22 cellular contexts compared by ENCODE assay signal in the genomic region with DNA sequence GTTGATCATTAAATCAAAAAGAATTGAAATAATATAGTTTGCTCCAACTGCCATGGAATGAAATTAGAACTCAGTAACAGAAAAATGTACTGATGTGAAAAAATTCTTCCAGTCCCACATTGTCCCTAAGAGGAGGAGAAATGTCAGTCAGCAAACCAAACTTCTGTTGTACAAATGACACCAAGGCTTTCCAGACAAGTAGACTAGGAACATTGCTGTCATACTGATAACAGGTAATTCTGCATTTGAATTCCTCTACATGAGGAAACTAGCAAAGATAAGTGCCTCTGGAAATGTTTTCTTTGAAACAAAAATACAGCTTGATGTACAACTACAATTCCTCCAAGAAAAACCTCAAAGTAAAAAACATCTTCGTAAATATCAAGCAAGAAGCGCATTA.
DNase-seq lines count a peak whose midpoint lies in the region; ATAC-seq, FAIRE-seq and TF ChIP-seq lines count a peak whose summit lies in the region.
"Had no signal": no experiment of that assay in that cellular context is flagged by ENCODE, and none has a peak within 500 bp of the region (broad histone marks: within the 10 kb centered on the region; RNA-seq: fewer than 3 reads in every experiment).

No MANE protein-coding gene starts in this region.

- H2AFZ ChIP-seq in K562 (ENCODE audit: low read depth, low read length): no peak overlapping the region
- H2AFZ ChIP-seq in trophoblast cell (ENCODE audit: insufficient read depth, low read length, poor library complexity): no peak overlapping the region

- ATAC-seq in CD8-positive, alpha-beta T cell: no peak
- ATAC-seq in K562: peak; percentile 70
- no peak for ATAC-seq in HG02884 (IDR thresholded peaks at IDR 0.05; ENCODE audit: unreplicated experiment)
- ATAC-seq: SK-N-SH treated with all-trans-retinoic acid at 6 μM for 48 hours had no signal

- H3K79me1 ChIP-seq in trophoblast cell (ENCODE audit: low read length): no peaks in the 10 kb centered on the region

- no peak overlapping the region for H2BK12ac ChIP-seq in trophoblast cell (ENCODE audit: low read length)

- no peaks in the 10 kb centered on the region for H3K27me3 Mint-ChIP-seq in activated naive CD4-positive, alpha-beta T cell treated with anti-CD3 and anti-CD28 coated beads, Interleukin-2, amount 50 U/mL, for 24 hours
- no peaks in the 10 kb centered on the region for H3K27me3 Mint-ChIP-seq in CD8-positive, alpha-beta T cell (ENCODE audit: low read depth)

- no peak for TF ChIP-seq RAD21 in K562 (CRISPR knock-in tag; conservative IDR thresholded peaks at IDR 0.05 in 1 of 2, IDR thresholded peaks at IDR 0.05 in 1 of 2)

- no peaks in the 10 kb centered on the region for H3K9me1 ChIP-seq in K562 (ENCODE audit: control insufficient read depth, insufficient read depth, low read length)

- no peak overlapping the region for H3K27ac ChIP-seq in CD8-positive, alpha-beta T cell (ENCODE audit: low read depth, low read length)
- H3K27ac ChIP-seq in K562 (ENCODE audit: extremely low read depth, low read depth, low read length) (peak overlapping the region; percentile 34; the same call in 1 of the 3 replicates), trophoblast cell (ENCODE audit: low read depth, low read length) (no peak overlapping the region)
- H3K27ac ChIP-seq: 22Rv1, SJCRH30 had no signal

- TF ChIP-seq CTCF in CD8-positive, alpha-beta T cell (IDR thresholded peaks at IDR 0.05): no peak
- TF ChIP-seq CTCF in K562 (IDR thresholded peaks at IDR 0.05 in 2 of 3, conservative IDR thresholded peaks at IDR 0.05 in 1 of 3; ENCODE audit: insufficient read depth in 2 of 3, low read depth in 1 of 3, low read length in 3 of 3): no peak

- TF ChIP-seq POLR2A in K562 (conservative IDR thresholded peaks at IDR 0.05): no peak

- no peaks in the 10 kb centered on the region for H4K20me1 ChIP-seq in K562 (replicated peaks; ENCODE audit: control insufficient read depth, insufficient read depth, low read length)

- CTCF ChIA-PET in CD8-positive, alpha-beta T cell (lab: Charles Lee): no interaction called here
- CTCF ChIA-PET in K562 (lab: Yijun Ruan, JAX; ENCODE audit: low intra/inter-chr PET ratio): no interaction called here

- H3K4me1 ChIP-seq in CD8-positive, alpha-beta T cell (ENCODE audit: insufficient read depth, low read length): no peaks in the 10 kb centered on the region
- H3K4me1 ChIP-seq in K562 (replicated peaks in 1 of 2; ENCODE audit: control insufficient read depth in 2 of 2, insufficient read depth in 2 of 2, low read length in 2 of 2) (peaks cover 3 to 11% of the 10 kb centered on the region in 2 experiments; a peak in 4 of 5 replicates), trophoblast cell (ENCODE audit: control insufficient read depth in 1 of 2, insufficient read depth in 2 of 2, low read length in 2 of 2) (no peaks in the 10 kb centered on the region)
- H3K4me1 ChIP-seq: SJCRH30 had no signal

- H3K23ac ChIP-seq in trophoblast cell (ENCODE audit: low read length): no peak overlapping the region

- TF ChIP-seq EP300 in K562 (IDR thresholded peaks at IDR 0.05; ENCODE audit: low read length): no peak

- no peak overlapping the region for H4K91ac ChIP-seq in trophoblast cell (ENCODE audit: low read depth, low read length)

- no peak overlapping the region for H3K14ac ChIP-seq in trophoblast cell (ENCODE audit: low read length)

- H3K4me3 Mint-ChIP-seq in activated naive CD4-positive, alpha-beta T cell treated with anti-CD3 and anti-CD28 coated beads, Interleukin-2, amount 50 U/mL, for 24 hours: no peak overlapping the region
- no peak overlapping the region for H3K4me3 Mint-ChIP-seq in CD8-positive, alpha-beta T cell
- H3K4me3 Mint-ChIP-seq: CD14-positive monocyte had no signal

- no peak overlapping the region for H4K8ac ChIP-seq in trophoblast cell (ENCODE audit: low read depth, low read length)

- no peaks in the 10 kb centered on the region for H3K9me3 ChIP-seq in CD8-positive, alpha-beta T cell (ENCODE audit: low read length)
- no peaks in the 10 kb centered on the region; the same call in 1 of the 2 replicates for H3K9me3 ChIP-seq in K562 (replicated peaks; ENCODE audit: control insufficient read depth, insufficient read depth, low read depth, low read length)
- no peaks in the 10 kb centered on the region for H3K9me3 ChIP-seq in trophoblast cell (ENCODE audit: insufficient read depth, low read depth, low read length)
- H3K9me3 ChIP-seq: BE2C, SJCRH30 had no signal

- no peak overlapping the region for H3K4ac ChIP-seq in trophoblast cell (ENCODE audit: low read depth, low read length)

- no peak overlapping the region for H3K4me2 ChIP-seq in K562 (ENCODE audit: insufficient read depth, low read length)
- H3K4me2 ChIP-seq in trophoblast cell (ENCODE audit: low read length): no peak overlapping the region

- H3K79me2 ChIP-seq in K562 (ENCODE audit: control insufficient read depth, insufficient read depth, low read length) (peaks cover 46% of the 10 kb centered on the region), trophoblast cell (ENCODE audit: control insufficient read depth, insufficient read depth, low read length, poor library complexity) (no peaks in the 10 kb centered on the region)

- H2AK5ac ChIP-seq in trophoblast cell (ENCODE audit: low read length): no peak overlapping the region

- no peak overlapping the region for H2BK5ac ChIP-seq in trophoblast cell (ENCODE audit: low read depth, low read length, poor library complexity)

- no peak for DNase-seq in activated naive CD4-positive, alpha-beta T cell (lab: John Stamatoyannopoulos, UW)
- DNase-seq in CD8-positive, alpha-beta T cell: no peak
- peak in 1 of 4 experiments; percentile 42 for DNase-seq in K562 (ENCODE audit: extremely low read depth in 1 of 4, low spot score in 3 of 4)
- DNase-seq in trophoblast cell: peak; percentile 10 to 79
- no peak for DNase-seq in NCI-H1436 (lab: John Stamatoyannopoulos, UW)
- no peak for DNase-seq in GM19240 (ENCODE audit: insufficient read length, low spot score)
- DNase-seq: ACHN, BE2C, KBM-7, MV-4-11, NCI-H1105, NCI-H2107, NCI-H446, NCI-H524 treated with DMSO at 0.1 percent for 48 hours, NCI-H774, SJCRH30 had no signal

- POLR2A ChIA-PET in CD8-positive, alpha-beta T cell (lab: Charles Lee): no interaction called here
- POLR2A ChIA-PET in K562 (lab: Yijun Ruan, JAX): interaction anchor here (0.6 to 1.3 kb wide), 2 partner anchors 9 to 1380 kb away, joined by 3 to 4 read pairs; partner anchors contain the start of gene TMEM14C

- no TSS peak for BruUV-seq in K562 (replicated peaks; lab: Mats Ljungman, UMichigan)

- H3K36me3 ChIP-seq in CD8-positive, alpha-beta T cell (ENCODE audit: insufficient read depth, low read length): no peaks in the 10 kb centered on the region
- H3K36me3 ChIP-seq in K562 (ENCODE audit: control insufficient read depth, insufficient read depth, low read length): peaks cover 8% of the 10 kb centered on the region; the same call in 2 of the 3 replicates
- H3K36me3 ChIP-seq in trophoblast cell (ENCODE audit: control insufficient read depth in 1 of 2, insufficient read depth in 2 of 2, low read length in 2 of 2): peaks cover 0 to 2% of the 10 kb centered on the region in 2 experiments
- H3K36me3 ChIP-seq: BE2C, SJCRH30 had no signal

- no peak overlapping the region for H3K18ac ChIP-seq in trophoblast cell (ENCODE audit: low read length)

- no peak overlapping the region for H3K4me3 ChIP-seq in CD8-positive, alpha-beta T cell (ENCODE audit: low read depth, low read length)
- H3K4me3 ChIP-seq in K562: no peak overlapping the region
- H3K4me3 ChIP-seq in trophoblast cell (ENCODE audit: low read depth, low read length): no peak overlapping the region
- H3K4me3 ChIP-seq: SJCRH30 had no signal

- in situ Hi-C loops in K562 (cut with MboI): no loop called here

- no peaks in the 10 kb centered on the region for H3K27me3 ChIP-seq in CD8-positive, alpha-beta T cell (ENCODE audit: insufficient read depth, low read length)
- no peaks in the 10 kb centered on the region for H3K27me3 ChIP-seq in K562 (ENCODE audit: control insufficient read depth in 2 of 2, insufficient read depth in 2 of 2, low read length in 2 of 2)
- H3K27me3 ChIP-seq in trophoblast cell (ENCODE audit: insufficient read depth, low read length): no peaks in the 10 kb centered on the region
- H3K27me3 ChIP-seq: BE2C, SJCRH30 had no signal

- no peaks in the 10 kb centered on the region for H3K9me3 Mint-ChIP-seq in activated naive CD4-positive, alpha-beta T cell treated with anti-CD3 and anti-CD28 coated beads, Interleukin-2, amount 50 U/mL, for 24 hours
- peaks cover 3% of the 10 kb centered on the region for H3K9me3 Mint-ChIP-seq in CD8-positive, alpha-beta T cell

- H3K9ac ChIP-seq in K562 (ENCODE audit: insufficient read depth in 1 of 2, low read depth in 2 of 2, low read length in 2 of 2) (no peak overlapping the region), trophoblast cell (ENCODE audit: low read length) (no peak overlapping the region)

- intact Hi-C loops in CD8-positive, alpha-beta T cell (cut with DNase I, micrococcal nuclease): no loop called here
- intact Hi-C loops in K562 (cut with micrococcal nuclease): no loop called here

- H2BK120ac ChIP-seq in trophoblast cell (ENCODE audit: insufficient read depth, low read length, poor library complexity): no peak overlapping the region

- H3K27ac Mint-ChIP-seq in activated naive CD4-positive, alpha-beta T cell treated with anti-CD3 and anti-CD28 coated beads, Interleukin-2, amount 50 U/mL, for 24 hours: peak overlapping the region; percentile 88
- peak overlapping the region; percentile 32 for H3K27ac Mint-ChIP-seq in CD8-positive, alpha-beta T cell
- H3K27ac Mint-ChIP-seq: CD14-positive monocyte had no signal

- peaks cover 11% of the 10 kb centered on the region for H3K36me3 Mint-ChIP-seq in activated naive CD4-positive, alpha-beta T cell treated with anti-CD3 and anti-CD28 coated beads, Interleukin-2, amount 50 U/mL, for 24 hours
- peaks cover 14% of the 10 kb centered on the region for H3K36me3 Mint-ChIP-seq in CD8-positive, alpha-beta T cell

- H4K12ac ChIP-seq in trophoblast cell (ENCODE audit: low read depth, low read length): no peak overlapping the region

- 41% methylated on average over 2 of the region's 2 CpGs for WGBS in K562 (ENCODE audit: insufficient coverage, low coverage, missing lambda C conversion rate)
- WGBS in trophoblast cell (ENCODE audit: extremely low coverage, insufficient coverage, insufficient read length): no CpG with 5 or more reads among the region's 2 CpGs

- peaks cover 70% of the 10 kb centered on the region for H3K4me1 Mint-ChIP-seq in activated naive CD4-positive, alpha-beta T cell treated with anti-CD3 and anti-CD28 coated beads, Interleukin-2, amount 50 U/mL, for 24 hours
- H3K4me1 Mint-ChIP-seq in CD8-positive, alpha-beta T cell (ENCODE audit: low read depth): peaks cover 37% of the 10 kb centered on the region
- H3K4me1 Mint-ChIP-seq: CD14-positive monocyte had no signal

- FAIRE-seq in K562 (lab: Jason Lieb, UNC): peak; percentile 58
- FAIRE-seq: D721Med had no signal

TF ChIP-seq in K562, 482 proteins besides CTCF, POLR2A, EP300 and RAD21 (continues in another document):
- TF ChIP-seq CBFA2T3 (IDR thresholded peaks at IDR 0.05) (peak; percentile 21), RUNX1 (IDR thresholded peaks at IDR 0.05; ENCODE audit: low read depth) (no peak), ZNF589 (CRISPR knock-in tag; IDR thresholded peaks at IDR 0.05; ENCODE audit: low read depth) (no peak), ZEB2 (IDR thresholded peaks at IDR 0.05) (peak; percentile 50; the same call in 1 of the 2 replicates)

Comparison
In these comparisons a context has a peak if more than half of its experiments do, and no peak if none do; other contexts are left out.
1. DNase-seq: peak in trophoblast cell (2 of 2); none in activated naive CD4-positive, alpha-beta T cell (0 of 4), CD8-positive, alpha-beta T cell (0 of 7), NCI-H1436 (single experiment) and GM19240 (single experiment).